In genomic region chr2:196368546-196369225, GRCh38 we compare ENCODE assay signal across 23 cellular contexts.
"Had no signal": no experiment of that assay in that cellular context is flagged by ENCODE, and none has a peak within 500 bp of the region (broad histone marks: within the 10 kb centered on the region; RNA-seq: fewer than 3 reads in every experiment).

No MANE protein-coding gene starts in this region.

- H3K36me3 ChIP-seq: MG63 had no signal

- ATAC-seq: SK-N-SH treated with all-trans-retinoic acid at 6 μM for 48 hours had no signal

- H3K4me3 ChIP-seq: MG63 had no signal

- H3K27ac ChIP-seq: HL-60 had no signal

- DNase-seq: Karpas-422, KG1, MG63, NCI-H1092, NCI-H1105 treated with DMSO at 0.1 percent for 48 hours, NCI-H1417 treated with DMSO at 0.1 percent for 48 hours, NCI-H187, NCI-H2029, NCI-H2081 treated with DMSO at 0.1 percent for 48 hours, NCI-H2171, NCI-H226, NCI-H446, NCI-H510A, NCI-H524 treated with DMSO at 0.1 percent for 48 hours, NCI-H69, NCI-H774, Right ventricle myocardium superior, RPMI8226, SIG-M5 had no signal

- H3K27me3 ChIP-seq: MG63 had no signal

- FAIRE-seq: HTR-8/SVneo, RCC 7860 had no signal
